In the genomic region with DNA sequence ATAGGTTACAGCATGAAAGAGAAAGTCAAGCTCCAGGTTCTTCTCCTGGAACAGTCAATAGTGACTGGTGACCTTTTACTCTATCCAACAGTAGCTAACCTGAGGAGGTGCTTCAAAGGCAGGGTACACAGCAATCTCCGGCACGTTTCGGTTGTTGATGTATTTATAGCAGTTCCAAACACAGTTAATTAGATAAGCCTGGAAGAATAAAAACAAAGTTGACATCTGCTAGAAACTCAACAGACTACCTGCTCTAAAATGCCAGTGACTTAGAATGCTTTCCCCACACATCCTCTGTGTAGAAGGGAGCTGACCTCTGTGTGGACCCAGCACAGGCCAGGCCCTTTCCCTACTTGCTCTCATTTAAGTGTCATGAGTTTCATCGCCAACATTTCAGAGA, we compare ENCODE assay signal across 2 cellular contexts.
TF ChIP-seq lines count a peak whose summit lies in the region.

No MANE protein-coding gene starts in this region.

TF ChIP-seq in SK-N-SH treated with all-trans-retinoic acid at 6 μM for 48 hours, 23 proteins besides CTCF, POLR2A, EP300 and RAD21 (continued from another document):
- TF ChIP-seq TSHZ2 (CRISPR knock-in tag; IDR thresholded peaks at IDR 0.05) (peak; percentile 48), ISL1 (CRISPR knock-in tag; IDR thresholded peaks at IDR 0.05) (peak; percentile 69), ZNF70 (CRISPR knock-in tag; IDR thresholded peaks at IDR 0.05) (no peak)

TF ChIP-seq in SK-N-SH, 30 proteins besides CTCF, POLR2A, EP300 and RAD21 (continued from another document):
- TF ChIP-seq REST (IDR thresholded peaks at IDR 0.05; ENCODE audit: low read depth, low read length), result no peak
- TF ChIP-seq USF1 (IDR thresholded peaks at IDR 0.05; ENCODE audit: borderline replicate concordance, low read depth), result no peak
- TF ChIP-seq POLR2AphosphoS5 (IDR thresholded peaks at IDR 0.05; ENCODE audit: low read depth, low read length), result no peak
- TF ChIP-seq SIN3A (IDR thresholded peaks at IDR 0.05; ENCODE audit: borderline replicate concordance, low read depth, low read length), result no peak
- no peak for TF ChIP-seq TCF12 (IDR thresholded peaks at IDR 0.05)
- no peak for TF ChIP-seq FOXM1 (IDR thresholded peaks at IDR 0.05; ENCODE audit: low read depth)
- TF ChIP-seq, protein P1, sequence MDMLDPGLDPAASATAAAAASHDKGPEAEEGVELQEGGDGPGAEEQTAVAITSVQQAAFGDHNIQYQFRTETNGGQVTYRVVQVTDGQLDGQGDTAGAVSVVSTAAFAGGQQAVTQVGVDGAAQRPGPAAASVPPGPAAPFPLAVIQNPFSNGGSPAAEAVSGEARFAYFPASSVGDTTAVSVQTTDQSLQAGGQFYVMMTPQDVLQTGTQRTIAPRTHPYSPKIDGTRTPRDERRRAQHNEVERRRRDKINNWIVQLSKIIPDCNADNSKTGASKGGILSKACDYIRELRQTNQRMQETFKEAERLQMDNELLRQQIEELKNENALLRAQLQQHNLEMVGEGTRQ (IDR thresholded peaks at IDR 0.05; ENCODE audit: borderline replicate concordance, low read depth, low read length), result no peak
